Comparison of ENCODE assay signal across 1 cellular context in the genomic region with DNA sequence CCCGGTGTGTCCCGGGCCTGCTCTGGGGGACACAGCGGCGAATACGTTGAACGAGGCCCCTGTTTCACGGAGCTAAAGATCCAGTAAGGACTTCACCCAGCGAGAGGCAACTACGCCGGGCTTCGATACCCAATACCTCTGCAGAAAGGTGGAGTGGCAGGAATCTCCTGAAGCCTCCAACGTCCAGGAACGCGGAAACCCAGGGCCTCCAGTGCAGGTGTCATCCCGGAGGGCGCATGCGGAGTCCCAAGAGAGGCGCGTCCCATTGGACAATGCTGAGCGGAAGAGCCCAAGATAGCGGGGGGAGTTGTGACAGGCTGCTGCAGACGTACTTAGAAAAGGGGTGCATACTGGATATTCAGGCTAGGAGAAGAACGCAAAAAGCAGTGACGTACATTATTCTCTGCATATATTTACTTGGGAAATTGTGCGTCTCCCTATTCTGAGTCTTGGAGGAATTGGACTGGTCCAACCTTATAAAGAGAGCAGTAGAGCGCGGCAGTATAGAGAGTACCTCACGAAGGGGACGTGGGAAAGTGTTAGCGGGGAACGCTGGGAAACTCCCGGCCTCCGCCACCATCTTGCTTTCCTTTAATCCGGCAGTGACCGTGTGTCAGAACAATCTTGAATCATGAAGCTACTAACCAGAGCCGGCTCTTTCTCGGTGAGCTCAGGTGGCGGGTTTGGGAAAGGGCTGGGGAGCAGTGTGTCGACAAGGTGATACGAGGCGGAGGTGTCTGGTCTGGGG.
A peak's percentile ranks its signal among the peaks of the same experiment; 100 is the strongest.
TF ChIP-seq lines count a peak whose summit lies in the region.

Gene UQCRC2 (plus strand): TSS at position 569 of the 748 bp plus-strand sequence. CDS start 63 bp downstream, at position 632.

TF ChIP-seq in WTC11, 78 proteins besides CTCF, POLR2A, EP300 and RAD21 (continued from another document):
- no peak for TF ChIP-seq STAT6 (CRISPR knock-in tag; conservative IDR thresholded peaks at IDR 0.05; ENCODE audit: low read depth)
- TF ChIP-seq ZNF671 (CRISPR knock-in tag; IDR thresholded peaks at IDR 0.05) = no peak
- 0 out of 2 replicates have a peak, but pooled peaks have one; percentile 29 for TF ChIP-seq SMAD3 (CRISPR knock-in tag; IDR thresholded peaks at IDR 0.05; ENCODE audit: borderline replicate concordance)
- TF ChIP-seq IRF2 (CRISPR knock-in tag; IDR thresholded peaks at IDR 0.05; ENCODE audit: borderline replicate concordance, low read depth) = 0 out of 2 replicates have a peak, but pooled peaks have one; percentile 38
- TF ChIP-seq ETV6 (CRISPR knock-in tag; IDR thresholded peaks at IDR 0.05) = no peak
- TF ChIP-seq ZNF232 (CRISPR knock-in tag; IDR thresholded peaks at IDR 0.05) = no peak
- TF ChIP-seq ZNF396 (CRISPR knock-in tag; IDR thresholded peaks at IDR 0.05; ENCODE audit: borderline replicate concordance) = no peak
- TF ChIP-seq SP1 (CRISPR knock-in tag; conservative IDR thresholded peaks at IDR 0.05) = peak; percentile 26; the same call in 1 of the 2 replicates
- TF ChIP-seq FOXK1 (CRISPR knock-in tag; IDR thresholded peaks at IDR 0.05) = peak; percentile 65
- TF ChIP-seq MYBL2 (CRISPR knock-in tag; IDR thresholded peaks at IDR 0.05) = 0 out of 2 replicates have a peak, but pooled peaks have one; percentile 42
